Comparison of ENCODE assay signal across 8 cellular contexts in genomic region chr2:128090575-128090908, GRCh38. TPM values are rescaled to one million over a fixed set of nuclear protein-coding genes. Genes with fewer than 3 reads are reported as not detected.
DNase-seq lines count a peak whose midpoint lies in the region; ATAC-seq and TF ChIP-seq lines count a peak whose summit lies in the region.

No MANE protein-coding gene starts in this region.

- peaks cover 50% of the 10 kb centered on the region for H3K4me1 Mint-ChIP-seq in stimulated activated naive CD8-positive, alpha-beta T cell treated with anti-CD3 and anti-CD28 coated beads, Interleukin-15, Interleukin-2, amounts not matched to agents 100 ng/mL and 50 ng/mL, for 24 hours (ENCODE audit: low read depth)

- DNase-seq in stimulated activated naive CD8-positive, alpha-beta T cell treated with anti-CD3 and anti-CD28 coated beads, Interleukin-15, Interleukin-2, amounts not matched to agents 100 U/mL and 50 U/mL, for 24 hours: no peak
- DNase-seq in astrocyte of the spinal cord (ENCODE audit: low read depth, low spot score): no peak
- DNase-seq in mesenchymal stem cell: no peak
- no peak for DNase-seq in NOMO-1 treated with DMSO at 0.1 percent for 48 hours (lab: John Stamatoyannopoulos, UW; ENCODE audit: unreplicated experiment)
- DNase-seq in NCI-H2227 (lab: John Stamatoyannopoulos, UW; ENCODE audit: unreplicated experiment): no peak
- no peak for DNase-seq in glomerular visceral epithelial cell (ENCODE audit: extremely low spot score)

- H3K27ac ChIP-seq in mesenchymal stem cell (ENCODE audit: low read length, poor library complexity, severe bottlenecking): peak overlapping the region; percentile 69

- H3K14ac ChIP-seq in mesenchymal stem cell (ENCODE audit: low read length in 2 of 2): no peak overlapping the region

- TF ChIP-seq CTCF in astrocyte of the spinal cord (IDR thresholded peaks at IDR 0.05; ENCODE audit: low read depth, low read length): no peak

- WGBS in mesenchymal stem cell: 4% methylated on average over 1 of the region's 4 CpGs

- H3K9me3 Mint-ChIP-seq in stimulated activated naive CD8-positive, alpha-beta T cell treated with anti-CD3 and anti-CD28 coated beads, Interleukin-15, Interleukin-2, amounts not matched to agents 100 ng/mL and 50 ng/mL, for 24 hours: no peaks in the 10 kb centered on the region

- H3K36me3 Mint-ChIP-seq in stimulated activated naive CD8-positive, alpha-beta T cell treated with anti-CD3 and anti-CD28 coated beads, Interleukin-15, Interleukin-2, amounts not matched to agents 100 ng/mL and 50 ng/mL, for 24 hours (ENCODE audit: low read depth): peaks cover 11% of the 10 kb centered on the region

- H3K27me3 ChIP-seq in mesenchymal stem cell (ENCODE audit: control insufficient read depth in 1 of 2, insufficient read depth in 1 of 2, low read length in 2 of 2): no peaks in the 10 kb centered on the region

- peaks cover 5% of the 10 kb centered on the region for H3K4me1 ChIP-seq in mesenchymal stem cell (ENCODE audit: control insufficient read depth, insufficient read depth, low read depth, low read length)

- peak overlapping the region; percentile 86 for H4K8ac ChIP-seq in mesenchymal stem cell (ENCODE audit: low read length)

- no peak overlapping the region for H2BK12ac ChIP-seq in mesenchymal stem cell (ENCODE audit: low read length in 2 of 2)

- no peak overlapping the region for H3K23ac ChIP-seq in mesenchymal stem cell (ENCODE audit: low read length in 2 of 2)

- peak overlapping the region; percentile 63 for H2AFZ ChIP-seq in mesenchymal stem cell (ENCODE audit: low read depth, low read length)

- H3K9me3 ChIP-seq in mesenchymal stem cell (ENCODE audit: control insufficient read depth, low read length): no peaks in the 10 kb centered on the region

- peak overlapping the region; percentile 56 for H3K4me2 ChIP-seq in mesenchymal stem cell (ENCODE audit: low read length, poor library complexity, severe bottlenecking)

- H3K27ac Mint-ChIP-seq in stimulated activated naive CD8-positive, alpha-beta T cell treated with anti-CD3 and anti-CD28 coated beads, Interleukin-15, Interleukin-2, amounts not matched to agents 100 ng/mL and 50 ng/mL, for 24 hours: peak overlapping the region; percentile 95

- peak overlapping the region in 1 of 2 experiments; percentile 40 for H3K18ac ChIP-seq in mesenchymal stem cell (ENCODE audit: low read depth in 1 of 2, low read length in 2 of 2)

- no peak overlapping the region for H2BK15ac ChIP-seq in mesenchymal stem cell (ENCODE audit: low read depth, poor library complexity, severe bottlenecking)

- no peak overlapping the region for H2AK5ac ChIP-seq in mesenchymal stem cell (ENCODE audit: low read length, severe bottlenecking)

- no peaks in the 10 kb centered on the region for H3K27me3 Mint-ChIP-seq in stimulated activated naive CD8-positive, alpha-beta T cell treated with anti-CD3 and anti-CD28 coated beads, Interleukin-15, Interleukin-2, amounts not matched to agents 100 ng/mL and 50 ng/mL, for 24 hours

- H3K4ac ChIP-seq in mesenchymal stem cell (ENCODE audit: low read depth in 1 of 2, low read length in 2 of 2): no peak overlapping the region

- peaks cover 10% of the 10 kb centered on the region for H3K79me1 ChIP-seq in mesenchymal stem cell (replicated peaks; ENCODE audit: low read length, poor library complexity, severe bottlenecking)

- peaks cover 3 to 9% of the 10 kb centered on the region in 2 experiments for H3K36me3 ChIP-seq in mesenchymal stem cell (ENCODE audit: control insufficient read depth in 1 of 2, insufficient read depth in 2 of 2, low read depth in 1 of 2, low read length in 2 of 2)

- in situ Hi-C loops in astrocyte of the spinal cord (cut with HindIII; ENCODE audit: low sequenced_read_pairs): no loop called here

- H2BK5ac ChIP-seq in mesenchymal stem cell (ENCODE audit: low read depth, low read length, poor library complexity, severe bottlenecking): no peak overlapping the region

- ATAC-seq in stimulated activated naive CD8-positive, alpha-beta T cell treated with anti-CD3 and anti-CD28 coated beads, Interleukin-15, Interleukin-2, amounts not matched to agents 100 U/mL and 50 U/mL, for 24 hours: no peak
- ATAC-seq in GM18867 (IDR thresholded peaks at IDR 0.05; ENCODE audit: unreplicated experiment): no peak

- H2BK120ac ChIP-seq in mesenchymal stem cell (ENCODE audit: low read depth, low read length): no peak overlapping the region

- peak overlapping the region; percentile 97 for H3K9ac ChIP-seq in mesenchymal stem cell (ENCODE audit: low read length)

- peak overlapping the region; percentile 96 for H3K4me3 Mint-ChIP-seq in stimulated activated naive CD8-positive, alpha-beta T cell treated with anti-CD3 and anti-CD28 coated beads, Interleukin-15, Interleukin-2, amounts not matched to agents 100 ng/mL and 50 ng/mL, for 24 hours

- H3K4me3 ChIP-seq in astrocyte of the spinal cord (ENCODE audit: low read depth, low read length) (peak overlapping the region; percentile 97), mesenchymal stem cell (ENCODE audit: insufficient read depth in 1 of 2, low read depth in 1 of 2, low read length in 2 of 2) (peak overlapping the region; percentile 98 to 99)

- H4K91ac ChIP-seq in mesenchymal stem cell (ENCODE audit: low read length): no peak overlapping the region

RNA-seq across cellular contexts. Expression of gene UGGT1, which starts 0.5 kb away (rescaled TPM):
- 49.2 TPM for polyA plus RNA-seq in mesenchymal stem cell (2013, experiment 1 of 2)
- 49.3 TPM for polyA plus RNA-seq in mesenchymal stem cell (2013, experiment 2 of 2)
